22 cellular contexts compared by ENCODE assay signal in genomic region chr17:51516924-51517323, GRCh38.
A peak's percentile ranks its signal among the peaks of the same experiment; 100 is the strongest.
DNase-seq lines count a peak whose midpoint lies in the region; ATAC-seq, FAIRE-seq and TF ChIP-seq lines count a peak whose summit lies in the region.
"Had no signal": no experiment of that assay in that cellular context is flagged by ENCODE, and none has a peak within 500 bp of the region (broad histone marks: within the 10 kb centered on the region; RNA-seq: fewer than 3 reads in every experiment).

No MANE protein-coding gene starts in this region.

- POLR2A ChIA-PET in HepG2 (lab: Yijun Ruan, JAX) = no interaction called here

- H3K4me3 Mint-ChIP-seq in neural crest cell = no peak overlapping the region
- H3K4me3 Mint-ChIP-seq: B cell; CD4-positive, alpha-beta T cell; CD8-positive, alpha-beta T cell had no signal

- no peaks in the 10 kb centered on the region for H3K79me2 ChIP-seq in HepG2 (ENCODE audit: insufficient read depth, low read length)

- H3K36me3 ChIP-seq in HepG2 (replicated peaks in 1 of 2; ENCODE audit: control insufficient read depth in 1 of 2, insufficient read depth in 2 of 2, low read length in 2 of 2) (no peaks in the 10 kb centered on the region), right lobe of liver (no peaks in the 10 kb centered on the region)
- H3K36me3 ChIP-seq: BLaER1 treated with 17β-estradiol and CSF1 and Interleukin-3, amounts not matched to agents 10 nM and 100 nM had no signal

- H3K4me3 ChIP-seq in HepG2 (replicated peaks in 1 of 3; ENCODE audit: insufficient read depth in 1 of 3, low read depth in 2 of 3, low read length in 3 of 3) (no peak overlapping the region), right lobe of liver (no peak overlapping the region)
- H3K4me3 ChIP-seq: A549; BLaER1 treated with 17β-estradiol and CSF1 and Interleukin-3, amounts not matched to agents 10 nM and 100 nM had no signal

- H3K27me3 ChIP-seq in HepG2 (ENCODE audit: control insufficient read depth in 1 of 2, insufficient read depth in 2 of 2, low read length in 2 of 2) (no peaks in the 10 kb centered on the region), right lobe of liver (no peaks in the 10 kb centered on the region)
- H3K27me3 ChIP-seq: BLaER1 treated with 17β-estradiol and CSF1 and Interleukin-3, amounts not matched to agents 10 nM and 100 nM had no signal

- H3K4me2 ChIP-seq in HepG2 (ENCODE audit: low read depth, low read length) = no peak overlapping the region
- H3K4me2 ChIP-seq: A549 had no signal

- H2AFZ ChIP-seq in HepG2 (ENCODE audit: low read length) = no peak overlapping the region

- ATAC-seq in HepG2 (no peak), right lobe of liver (no peak)
- no peak for ATAC-seq in activated CD4-positive, CD25-positive, alpha-beta regulatory T cell treated with anti-CD3 and anti-CD28 coated beads, Interleukin-2, amount 50 U/mL, for 24 hours
- ATAC-seq: A549; CD8-positive, alpha-beta T cell had no signal

- 2% methylated on average over 3 of the region's 3 CpGs for WGBS in HepG2 (ENCODE audit: low lambda C conversion rate)
- 52% methylated on average over 3 of the region's 3 CpGs for WGBS in right lobe of liver (ENCODE audit: insufficient coverage, low coverage, low lambda C conversion rate, missing lambda C conversion rate)

- TF ChIP-seq EP300 in HepG2 (IDR thresholded peaks at IDR 0.05; ENCODE audit: low read depth in 2 of 2, low read length in 2 of 2) (no peak), HepG2 (CRISPR knock-in tag; IDR thresholded peaks at IDR 0.05; ENCODE audit: borderline replicate concordance) (no peak)

- no peak for TF ChIP-seq POLR2A in HepG2 (IDR thresholded peaks at IDR 0.05; ENCODE audit: insufficient read depth in 1 of 2, low read depth in 2 of 2, low read length in 2 of 2)
- no peak for TF ChIP-seq POLR2A in right lobe of liver (IDR thresholded peaks at IDR 0.05)

- FAIRE-seq in HepG2 (lab: Jason Lieb, UNC) = no peak
- FAIRE-seq: D721Med, G401.6, GM12891, GM19239 had no signal

- no peaks in the 10 kb centered on the region for H3K27me3 Mint-ChIP-seq in neural crest cell (ENCODE audit: low read depth)

- H3K27ac Mint-ChIP-seq in neural crest cell (ENCODE audit: unreplicated experiment) = peak overlapping the region; percentile 79
- H3K27ac Mint-ChIP-seq: B cell; CD4-positive, alpha-beta T cell; CD8-positive, alpha-beta T cell had no signal

- TF ChIP-seq CTCF in HepG2 (CRISPR knock-in tag; IDR thresholded peaks at IDR 0.05) = no peak
- no peak for TF ChIP-seq CTCF in right lobe of liver (IDR thresholded peaks at IDR 0.05)
- TF ChIP-seq CTCF in neural crest cell (conservative IDR thresholded peaks at IDR 0.05) = no peak

- H3K4me1 ChIP-seq in HepG2 (ENCODE audit: insufficient read depth, low read length) (peaks cover 8% of the 10 kb centered on the region), right lobe of liver (no peaks in the 10 kb centered on the region)
- H3K4me1 ChIP-seq: A549, Caco-2 had no signal

- H4K20me1 ChIP-seq in HepG2 (ENCODE audit: insufficient read depth, low read length) = no peaks in the 10 kb centered on the region
- H4K20me1 ChIP-seq: BLaER1 treated with 17β-estradiol and CSF1 and Interleukin-3, amounts not matched to agents 10 nM and 100 nM had no signal

- TF ChIP-seq RAD21 in HepG2 (CRISPR knock-in tag; IDR thresholded peaks at IDR 0.05) = no peak

- H3K9me3 ChIP-seq in HepG2 (ENCODE audit: low read length) = no peaks in the 10 kb centered on the region
- no peaks in the 10 kb centered on the region for H3K9me3 ChIP-seq in right lobe of liver
- H3K9me3 ChIP-seq: A549, Caco-2 had no signal

- H3K36me3 Mint-ChIP-seq in neural crest cell (ENCODE audit: low read depth) = no peaks in the 10 kb centered on the region
- H3K36me3 Mint-ChIP-seq: CD8-positive, alpha-beta T cell had no signal

- H3K27ac ChIP-seq in HepG2 (ENCODE audit: extremely low read length, insufficient read depth, low read length) (no peak overlapping the region), right lobe of liver (no peak overlapping the region)
- H3K27ac ChIP-seq: 22Rv1; A549; BLaER1 treated with 17β-estradiol and CSF1 and Interleukin-3, amounts not matched to agents 10 nM and 100 nM; C4-2B had no signal

- DNase-seq in HepG2 (ENCODE audit: low spot score) (peak; percentile 16), right lobe of liver (no peak), neural crest cell (ENCODE audit: low read depth, low spot score) (no peak), superior temporal gyrus (ENCODE audit: extremely low spot score) (peak; percentile 20), HUDEP-2 (lab: John Stamatoyannopoulos, UW; ENCODE audit: unreplicated experiment in 76 of 76) (no peak)
- DNase-seq: AML-193; Caco-2; Calu3; CD4-positive, alpha-beta T cell; CD8-positive, alpha-beta T cell; DMS79 treated with DMSO at 0.1 percent for 48 hours; GF-D8 had no signal

- H3K9ac ChIP-seq in HepG2 (ENCODE audit: insufficient read depth, low read depth, low read length) = no peak overlapping the region
- H3K9ac ChIP-seq: BLaER1 treated with 17β-estradiol and CSF1 and Interleukin-3, amounts not matched to agents 10 nM and 100 nM had no signal

- intact Hi-C loops in HepG2 (cut with micrococcal nuclease; ENCODE audit: unreplicated experiment) (no loop called here), right lobe of liver (cut with DNase I) (no loop called here)

- peaks cover 14% of the 10 kb centered on the region for H3K4me1 Mint-ChIP-seq in neural crest cell
- H3K4me1 Mint-ChIP-seq: B cell had no signal

- in situ Hi-C loops in HepG2 (cut with HindIII; ENCODE audit: extremely low pct_ligation_motif_present, low pct_unique_long_range_greater_than_20kb) = no loop called here

- no TSS peak for BruUV-seq in HepG2 (replicated peaks; lab: Mats Ljungman, UMichigan)

- peaks cover 10% of the 10 kb centered on the region for H3K9me3 Mint-ChIP-seq in neural crest cell
- H3K9me3 Mint-ChIP-seq: CD4-positive, alpha-beta T cell; CD8-positive, alpha-beta T cell had no signal

- CTCF ChIA-PET in HepG2 (lab: Yijun Ruan, JAX; ENCODE audit: low intra/inter-chr PET ratio, low total read pairs) = no interaction called here

TF ChIP-seq in HepG2, 621 proteins besides CTCF, POLR2A, EP300 and RAD21 (continues in another document):
- TF ChIP-seq ZNF629 (CRISPR knock-in tag; conservative IDR thresholded peaks at IDR 0.05) (no peak), ZSCAN31 (CRISPR knock-in tag; IDR thresholded peaks at IDR 0.05; ENCODE audit: low read depth) (no peak), HNRNPLL (IDR thresholded peaks at IDR 0.05; ENCODE audit: low read depth, low read length, poor library complexity, severe bottlenecking) (no peak), SOX6 (IDR thresholded peaks at IDR 0.05) (no peak), SOX6 (CRISPR knock-in tag; IDR thresholded peaks at IDR 0.05) (0 out of 2 replicates have a peak, but pooled peaks have one; percentile 11), ZNF317 (CRISPR knock-in tag; IDR thresholded peaks at IDR 0.05) (peak; percentile 89), YY1 (IDR thresholded peaks at IDR 0.05; ENCODE audit: insufficient read depth, insufficient replicate concordance, low read depth, low read length) (no peak), SP140L (CRISPR knock-in tag; IDR thresholded peaks at IDR 0.05; ENCODE audit: borderline replicate concordance) (no peak), ZBTB10 (CRISPR knock-in tag; IDR thresholded peaks at IDR 0.05; ENCODE audit: borderline replicate concordance) (no peak), ZNF451 (CRISPR knock-in tag; IDR thresholded peaks at IDR 0.05) (no peak), CREB1 (IDR thresholded peaks at IDR 0.05) (peak; percentile 43; the same call in 1 of the 2 replicates), CREB1 (CRISPR knock-in tag; IDR thresholded peaks at IDR 0.05) (no peak), ZNF839 (CRISPR knock-in tag; IDR thresholded peaks at IDR 0.05; ENCODE audit: borderline replicate concordance) (no peak), SOX13 (IDR thresholded peaks at IDR 0.05) (no peak), SOX13 (CRISPR knock-in tag; conservative IDR thresholded peaks at IDR 0.05 in 1 of 2, IDR thresholded peaks at IDR 0.05 in 1 of 2) (peak in 1 of 2 experiments; percentile 32; a peak in 1 of 4 replicates), BCL6 (CRISPR knock-in tag; IDR thresholded peaks at IDR 0.05) (0 out of 2 replicates have a peak, but pooled peaks have one; percentile 22), BATF2 (CRISPR knock-in tag; IDR thresholded peaks at IDR 0.05) (no peak), PPARG (CRISPR knock-in tag; conservative IDR thresholded peaks at IDR 0.05) (no peak)

Comparison
In these comparisons a context has a peak if more than half of its experiments do, and no peak if none do; other contexts are left out.
1. DNase-seq: peak in HepG2 (single experiment) and superior temporal gyrus (single experiment); none in right lobe of liver (0 of 3), neural crest cell (single experiment) and HUDEP-2 (0 of 76).